ENCODE assay signal across 26 cellular contexts in genomic region chr18:62867521-62867920, GRCh38.
"Had no signal": no experiment of that assay in that cellular context is flagged by ENCODE, and none has a peak within 500 bp of the region (broad histone marks: within the 10 kb centered on the region; RNA-seq: fewer than 3 reads in every experiment).

No MANE protein-coding gene starts in this region.

- H3K36me3 ChIP-seq: ascending aorta, breast epithelium, gastroesophageal sphincter, right atrium auricular region had no signal

- ATAC-seq: gastroesophageal sphincter; left cardiac atrium; left ventricle myocardium superior; naive thymus-derived CD4-positive, alpha-beta T cell; psoas muscle had no signal

- H3K9me3 ChIP-seq: ascending aorta, breast epithelium, gastroesophageal sphincter, psoas muscle, right atrium auricular region, tibial nerve had no signal

- H3K36me3 Mint-ChIP-seq: activated naive CD4-positive, alpha-beta T cell treated with anti-CD3 and anti-CD28 coated beads, Interleukin-2, amount 10 ng/mL, durations not matched to agents 7 days and 5 days had no signal

- H3K27me3 ChIP-seq: ascending aorta, breast epithelium, dorsolateral prefrontal cortex, gastroesophageal sphincter, hepatocyte, right atrium auricular region, tibial nerve had no signal

- H3K4me1 ChIP-seq: breast epithelium, psoas muscle, right atrium auricular region had no signal

- H3K27ac ChIP-seq: ascending aorta, breast epithelium, coronary artery, gastroesophageal sphincter, hepatocyte, parathyroid adenoma, psoas muscle, right atrium auricular region, tibial nerve had no signal

- H3K27me3 Mint-ChIP-seq: activated naive CD4-positive, alpha-beta T cell treated with anti-CD3 and anti-CD28 coated beads, Interleukin-2, amount 10 ng/mL, durations not matched to agents 7 days and 5 days; activated naive CD8-positive, alpha-beta T cell treated with anti-CD3 and anti-CD28 coated beads, Interleukin-2, amount 10 ng/mL, durations not matched to agents 7 days and 5 days; central memory CD8-positive, alpha-beta T cell; naive thymus-derived CD4-positive, alpha-beta T cell had no signal

- H3K4me3 ChIP-seq: ascending aorta, breast epithelium, coronary artery, dorsolateral prefrontal cortex, gastroesophageal sphincter, hepatocyte, psoas muscle, right atrium auricular region, smooth muscle cell, tibial nerve had no signal

- H3K4me3 Mint-ChIP-seq: activated naive CD4-positive, alpha-beta T cell treated with anti-CD3 and anti-CD28 coated beads, Interleukin-2, amount 10 ng/mL, durations not matched to agents 7 days and 5 days; activated naive CD8-positive, alpha-beta T cell treated with anti-CD3 and anti-CD28 coated beads, Interleukin-2, amount 10 ng/mL, durations not matched to agents 7 days and 5 days; central memory CD8-positive, alpha-beta T cell; neural crest cell had no signal

- DNase-seq: activated CD4-positive, alpha-beta T cell treated with anti-CD3 and anti-CD28 coated beads for 4 hours; activated CD4-positive, alpha-beta T cell treated with anti-CD3 and anti-CD28 coated beads, Interleukin-2, amount 50 U/mL, for 4 hours; activated CD8-positive, alpha-beta memory T cell treated with anti-CD3 and anti-CD28 coated beads for 24 hours; activated gamma-delta T cell; activated naive CD4-positive, alpha-beta T cell treated with anti-CD3 and anti-CD28 coated beads, Interleukin-2, amount 10 ng/mL, durations not matched to agents 7 days and 5 days; activated naive CD8-positive, alpha-beta T cell treated with anti-CD3 and anti-CD28 coated beads, Interleukin-2, amount 10 ng/mL, durations not matched to agents 7 days and 5 days; dorsolateral prefrontal cortex; effector memory CD4-positive, alpha-beta T cell; left cardiac atrium; left ventricle myocardium superior; mammary epithelial cell; naive thymus-derived CD4-positive, alpha-beta T cell; psoas muscle; stimulated activated CD4-positive, alpha-beta T cell treated with anti-CD3 and anti-CD28 coated beads, Interleukin-1b, Interleukin-23, amount 100 ng/mL, for 48 hours; stimulated activated naive CD4-positive, alpha-beta T cell treated with Interleukin-2 at 50 U/mL for 16 hours had no signal

- H3K9me3 Mint-ChIP-seq: activated naive CD4-positive, alpha-beta T cell treated with anti-CD3 and anti-CD28 coated beads, Interleukin-2, amount 10 ng/mL, durations not matched to agents 7 days and 5 days; activated naive CD8-positive, alpha-beta T cell treated with anti-CD3 and anti-CD28 coated beads, Interleukin-2, amount 10 ng/mL, durations not matched to agents 7 days and 5 days; central memory CD8-positive, alpha-beta T cell; naive thymus-derived CD4-positive, alpha-beta T cell; neural crest cell had no signal

- H3K27ac Mint-ChIP-seq: activated naive CD4-positive, alpha-beta T cell treated with anti-CD3 and anti-CD28 coated beads, Interleukin-2, amount 10 ng/mL, durations not matched to agents 7 days and 5 days; activated naive CD8-positive, alpha-beta T cell treated with anti-CD3 and anti-CD28 coated beads, Interleukin-2, amount 10 ng/mL, durations not matched to agents 7 days and 5 days had no signal
